ENCODE assay signal across 17 cellular contexts in the genomic region with DNA sequence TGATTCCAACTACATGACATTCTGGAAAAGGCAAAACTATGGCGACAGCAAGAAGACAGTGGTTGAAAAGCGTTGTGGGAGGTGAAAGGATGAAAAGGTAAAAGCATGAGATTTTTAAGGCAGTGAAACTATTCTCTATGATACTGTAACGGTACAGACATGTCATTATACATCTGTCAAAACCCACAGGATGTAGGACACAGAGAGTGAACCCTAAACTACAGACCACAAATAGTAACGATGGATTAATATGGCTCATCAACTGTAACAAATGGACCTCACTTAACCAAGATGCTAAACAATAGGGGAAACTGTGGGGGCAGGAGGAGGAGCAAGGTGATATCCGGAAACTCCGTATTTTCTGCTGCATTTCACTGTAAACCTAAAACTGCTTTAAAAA. TPM values are rescaled to one million over a fixed set of nuclear protein-coding genes. Genes with fewer than 3 reads are reported as not detected.
A peak's percentile ranks its signal among the peaks of the same experiment; 100 is the strongest.
DNase-seq lines count a peak whose midpoint lies in the region; ATAC-seq lines count a peak whose summit lies in the region.
"Had no signal": no experiment of that assay in that cellular context is flagged by ENCODE, and none has a peak within 500 bp of the region (broad histone marks: within the 10 kb centered on the region; RNA-seq: fewer than 3 reads in every experiment).

No MANE protein-coding gene starts in this region.

- H3K36me3 ChIP-seq in BLaER1 (no peaks in the 10 kb centered on the region), Karpas-422 (ENCODE audit: insufficient read depth, low read length) (no peaks in the 10 kb centered on the region)
- H3K36me3 ChIP-seq: gastroesophageal sphincter, vagina had no signal

- no peak overlapping the region for H2AFZ ChIP-seq in Karpas-422 (ENCODE audit: low read length)

- no peaks in the 10 kb centered on the region for H3K9me2 ChIP-seq in Karpas-422 (replicated peaks; ENCODE audit: insufficient read depth, low read length)

- peak overlapping the region; percentile 23; the same call in 1 of the 2 replicates for H3K4me3 ChIP-seq in BLaER1
- H3K4me3 ChIP-seq in Karpas-422 (ENCODE audit: low read length), result peak overlapping the region; percentile 49
- H3K4me3 ChIP-seq: gastroesophageal sphincter, vagina had no signal

- DNase-seq in Karpas-422, result peak; percentile 96
- no peak for DNase-seq in glomerular visceral epithelial cell (ENCODE audit: extremely low spot score)
- no peak for DNase-seq in activated T-cell treated with anti-CD3 and anti-CD28 coated beads for 4 hours
- no peak for DNase-seq in activated CD8-positive, alpha-beta memory T cell treated with anti-CD3 and anti-CD28 coated beads, Interleukin-2, amount 50 U/mL, for 48 hours
- DNase-seq: ACHN; activated effector memory CD4-positive, alpha-beta T cell treated with anti-CD3 and anti-CD28 coated beads, Interleukin-2, amount 50 U/mL, for 16 hours; DMS 273 treated with DMSO at 0.1 percent for 48 hours; endodermal cell; islet precursor cell; KBM-7; NCI-H2081 treated with DMSO at 0.1 percent for 48 hours had no signal

- H3K27me3 ChIP-seq in BLaER1 (no peaks in the 10 kb centered on the region), Karpas-422 (ENCODE audit: low read length) (no peaks in the 10 kb centered on the region)
- H3K27me3 ChIP-seq: gastroesophageal sphincter, vagina had no signal

- H3K27ac ChIP-seq in BLaER1, result peak overlapping the region; percentile 46; the same call in 1 of the 2 replicates
- H3K27ac ChIP-seq in Karpas-422 (ENCODE audit: low read length), result peak overlapping the region; percentile 98
- H3K27ac ChIP-seq: gastroesophageal sphincter, vagina had no signal

- peak; percentile 64 for ATAC-seq in GM18873 (IDR thresholded peaks at IDR 0.05; ENCODE audit: low FRiP score, unreplicated experiment)
- ATAC-seq in HG02938 (IDR thresholded peaks at IDR 0.05; ENCODE audit: unreplicated experiment), result peak; percentile 93
- no peak for ATAC-seq in GM19324 (IDR thresholded peaks at IDR 0.05; ENCODE audit: low FRiP score, unreplicated experiment)
- ATAC-seq: gastroesophageal sphincter had no signal

- H4K20me1 ChIP-seq in BLaER1, result no peaks in the 10 kb centered on the region
- H4K20me1 ChIP-seq in Karpas-422 (ENCODE audit: insufficient read depth, low read depth, low read length), result no peaks in the 10 kb centered on the region

- H3K4me1 ChIP-seq in BLaER1, result peaks cover 38% of the 10 kb centered on the region
- peaks cover 78% of the 10 kb centered on the region for H3K4me1 ChIP-seq in Karpas-422 (ENCODE audit: low read length)

- H3K9ac ChIP-seq in BLaER1 (0 out of 2 replicates have a peak overlapping the region, but pooled peaks have one; percentile 34), Karpas-422 (ENCODE audit: low read length) (peak overlapping the region; percentile 71)

- H3K79me2 ChIP-seq in Karpas-422 (ENCODE audit: low read length), result peaks cover 70% of the 10 kb centered on the region

- H3K9me3 ChIP-seq in BLaER1, result no peaks in the 10 kb centered on the region
- no peaks in the 10 kb centered on the region for H3K9me3 ChIP-seq in Karpas-422 (ENCODE audit: low read length)
- H3K9me3 ChIP-seq: gastroesophageal sphincter, vagina had no signal

- H3K4me2 ChIP-seq in BLaER1 (peak overlapping the region; percentile 67), Karpas-422 (ENCODE audit: low read depth, low read length, poor library complexity, severe bottlenecking) (peak overlapping the region; percentile 75)

RNA-seq across cellular contexts. Expression of gene MYO9A, which starts 39.1 kb away (rescaled TPM):
- total RNA-seq in Karpas-422 (2014; rRNA removed; shearing (Covaris generic); ENCODE audit: low replicate concordance), result 78.5 and 142 TPM in 2 replicates

RNA-seq across cellular contexts. Expression of gene SENP8, which starts 39.3 kb away (rescaled TPM):
- 1.0 and 6.8 TPM in 2 replicates for total RNA-seq in Karpas-422 (2014; rRNA removed; shearing (Covaris generic); ENCODE audit: low replicate concordance)
